In genomic region chr10:33365871-33366411, GRCh38 we compare ENCODE assay signal across 9 cellular contexts. TPM values are rescaled to one million over a fixed set of nuclear protein-coding genes. Genes with fewer than 3 reads are reported as not detected.
A peak's percentile ranks its signal among the peaks of the same experiment; 100 is the strongest.
DNase-seq lines count a peak whose midpoint lies in the region; ATAC-seq, FAIRE-seq and TF ChIP-seq lines count a peak whose summit lies in the region.
"Had no signal": no experiment of that assay in that cellular context is flagged by ENCODE, and none has a peak within 500 bp of the region (broad histone marks: within the 10 kb centered on the region; RNA-seq: fewer than 3 reads in every experiment).

No MANE protein-coding gene starts in this region.

- H4K20me1 ChIP-seq in keratinocyte (ENCODE audit: control insufficient read depth, extremely low read depth, insufficient read depth, low read length) = no peaks in the 10 kb centered on the region

- no peaks in the 10 kb centered on the region for H3K9me1 ChIP-seq in keratinocyte (ENCODE audit: control insufficient read depth, extremely low read depth, insufficient read depth, low read length)

- peaks cover 31% of the 10 kb centered on the region for H3K4me1 ChIP-seq in keratinocyte (ENCODE audit: control insufficient read depth, extremely low read depth, insufficient read depth, low read length)

- no peak for ATAC-seq in GM18502 (IDR thresholded peaks at IDR 0.05; ENCODE audit: poor library complexity, unreplicated experiment)
- ATAC-seq in GM18861 (IDR thresholded peaks at IDR 0.05; ENCODE audit: unreplicated experiment) = no peak

- peak overlapping the region; percentile 53 for H3K9ac ChIP-seq in keratinocyte (ENCODE audit: control insufficient read depth, extremely low read depth, insufficient read depth, low read length)

- FAIRE-seq in keratinocyte (lab: Jason Lieb, UNC) = peak; percentile 90

- H3K9me3 ChIP-seq in keratinocyte (ENCODE audit: control insufficient read depth, low read depth, low read length) = peaks cover 19% of the 10 kb centered on the region

- intact Hi-C loops in activated CD4-positive, alpha-beta memory T cell treated with anti-CD3 and anti-CD28 coated beads for 36 hours (cut with micrococcal nuclease) = loop anchor here (1.0 to 5.0 kb wide), 6 partner anchors 11 to 228 kb away; no protein-coding TSS in a partner anchor

- H3K27ac Mint-ChIP-seq in activated CD4-positive, alpha-beta memory T cell treated with anti-CD3 and anti-CD28 coated beads for 36 hours = peak overlapping the region; percentile 84

- H3K36me3 ChIP-seq in keratinocyte (ENCODE audit: control insufficient read depth in 2 of 2, extremely low read depth in 1 of 2, insufficient read depth in 2 of 2, low read length in 2 of 2) = no peaks in the 10 kb centered on the region

- CTCF ChIA-PET in activated CD4-positive, alpha-beta memory T cell treated with anti-CD3 and anti-CD28 coated beads for 36 hours (lab: Charles Lee) = interaction anchor here (1.3 kb wide), 1 partner anchor 31 kb away, joined by 5 read pairs; the partner anchor contains the start of gene NRP1

- no peak overlapping the region for H3K4me3 ChIP-seq in keratinocyte (ENCODE audit: control insufficient read depth in 2 of 3, extremely low read depth in 1 of 3, insufficient read depth in 2 of 3, low read depth in 1 of 3, low read length in 3 of 3)

- peaks cover 25% of the 10 kb centered on the region for H3K27me3 Mint-ChIP-seq in activated CD4-positive, alpha-beta memory T cell treated with anti-CD3 and anti-CD28 coated beads for 36 hours

- H3K4me1 Mint-ChIP-seq in activated CD4-positive, alpha-beta memory T cell treated with anti-CD3 and anti-CD28 coated beads for 36 hours (ENCODE audit: low read depth) = peaks cover 19% of the 10 kb centered on the region

- H3K4me2 ChIP-seq in keratinocyte (ENCODE audit: control insufficient read depth, extremely low read depth, insufficient read depth, low read depth, low read length) = peak overlapping the region; percentile 68

- dilution Hi-C loops in keratinocyte (cut with MboI; ENCODE audit: extremely low pct_ligation_motif_present, low sequenced_read_pairs) = no loop called here

- no peak for TF ChIP-seq CTCF in keratinocyte (optimal IDR thresholded peaks at IDR 0.05 in 1 of 3, IDR thresholded peaks at IDR 0.05 in 1 of 3, conservative IDR thresholded peaks at IDR 0.05 in 1 of 3; ENCODE audit: extremely low read depth in 1 of 3, insufficient read depth in 2 of 3, low read length in 3 of 3)

- H3K27me3 ChIP-seq in keratinocyte (ENCODE audit: control insufficient read depth, extremely low read depth, insufficient read depth, low read length) = no peaks in the 10 kb centered on the region

- H3K36me3 Mint-ChIP-seq in activated CD4-positive, alpha-beta memory T cell treated with anti-CD3 and anti-CD28 coated beads for 36 hours = no peaks in the 10 kb centered on the region

- DNase-seq in Ammon's horn (ENCODE audit: low spot score) = peak; percentile 46
- DNase-seq in HS-5 (ENCODE audit: low read depth) = peak; percentile 79
- peak; percentile 51 for DNase-seq in activated CD4-positive, alpha-beta memory T cell treated with anti-CD3 and anti-CD28 coated beads for 36 hours
- DNase-seq in keratinocyte (ENCODE audit: low read depth, low spot score) = peak; percentile 74
- no peak for DNase-seq in DMS153 (lab: John Stamatoyannopoulos, UW)
- no peak for DNase-seq in NCI-H187 treated with DMSO at 0.1 percent for 48 hours (lab: John Stamatoyannopoulos, UW)

- H3K9me3 Mint-ChIP-seq in activated CD4-positive, alpha-beta memory T cell treated with anti-CD3 and anti-CD28 coated beads for 36 hours = peaks cover 4% of the 10 kb centered on the region

- no peak overlapping the region for H3K4me3 Mint-ChIP-seq in activated CD4-positive, alpha-beta memory T cell treated with anti-CD3 and anti-CD28 coated beads for 36 hours

- no peak overlapping the region for H2AFZ ChIP-seq in keratinocyte (ENCODE audit: control insufficient read depth, low read length)

- H3K79me2 ChIP-seq in keratinocyte (ENCODE audit: control insufficient read depth, insufficient read depth, low read length) = no peaks in the 10 kb centered on the region

- POLR2A ChIA-PET in activated CD4-positive, alpha-beta memory T cell treated with anti-CD3 and anti-CD28 coated beads for 36 hours (lab: Charles Lee) = interaction anchor here (0.6 to 1.1 kb wide), 4 partner anchors 32 to 141 kb away, joined by 3 to 4 read pairs (median 3); partner anchors contain the start of gene NRP1

- H3K27ac ChIP-seq in keratinocyte (ENCODE audit: control insufficient read depth, insufficient read depth, low read length) = peak overlapping the region; percentile 93
- H3K27ac ChIP-seq: VCaP had no signal

RNA-seq across cellular contexts. Expression of gene NRP1, which starts 31.5 kb away (rescaled TPM):
- 1 to 10 TPM; 1.5 to 1.6 TPM for total RNA-seq in activated CD4-positive, alpha-beta memory T cell treated with anti-CD3 and anti-CD28 coated beads for 36 hours
- 15.1 to 55.4 TPM (median 36.2 TPM) in 3 replicates for polyA plus RNA-seq in keratinocyte
- 7.3 TPM for polyA plus RNA-seq in keratinocyte (2011; ENCODE audit: low read depth)
- polyA plus RNA-seq in keratinocyte (2011; cell fraction: cytosol; rRNA removed) = 9.6 and 12.2 TPM in 2 replicates
- polyA plus RNA-seq in keratinocyte (2011; cell fraction: nucleus; rRNA removed) = 61.3 and 83.6 TPM in 2 replicates
- polyA plus RNA-seq in keratinocyte (2012; ENCODE audit: low replicate concordance) = 5.2 and 59.6 TPM in 2 replicates
- polyA minus RNA-seq in keratinocyte = 35.5 to 105 TPM (median 80.8 TPM) in 3 replicates
- 38.2 TPM for polyA minus RNA-seq in keratinocyte (2011; cell fraction: cytosol; rRNA and poly(A)+ RNA removed)
- polyA minus RNA-seq in keratinocyte (2011; cell fraction: nucleus; rRNA and poly(A)+ RNA removed) = 74.6 and 127 TPM in 2 replicates

Comparison
In these comparisons a context has a peak if more than half of its experiments do, and no peak if none do; other contexts are left out.
1. DNase-seq: peak in Ammon's horn (single experiment), HS-5 (single experiment), activated CD4-positive, alpha-beta memory T cell treated with anti-CD3 and anti-CD28 coated beads for 36 hours (single experiment) and keratinocyte (single experiment); none in DMS153 (single experiment) and NCI-H187 treated with DMSO at 0.1 percent for 48 hours (single experiment).